Comparison of ENCODE assay signal across 25 cellular contexts in genomic region chr7:4097001-4097609, GRCh38.
"Had no signal": no experiment of that assay in that cellular context is flagged by ENCODE, and none has a peak within 500 bp of the region (broad histone marks: within the 10 kb centered on the region; RNA-seq: fewer than 3 reads in every experiment).

No MANE protein-coding gene starts in this region.

- FAIRE-seq: colon had no signal

- ATAC-seq: gastroesophageal sphincter; natural killer cell; SK-N-SH treated with all-trans-retinoic acid at 6 μM for 48 hours; stimulated activated naive B cell treated with anti-CD40 and anti-IgM and Interleukin-4, amounts not matched to agents 10 μg/mL and 1 μg/mL and 100 μg/mL, for 72 hours had no signal

- DNase-seq: activated CD4-positive, alpha-beta memory T cell treated with anti-CD3 and anti-CD28 coated beads for 36 hours; activated CD4-positive, alpha-beta T cell treated with anti-CD3 and anti-CD28 coated beads for 1 hour; activated gamma-delta T cell; activated naive CD4-positive, alpha-beta T cell treated with anti-CD3 and anti-CD28 coated beads, Interleukin-2, amount 50 U/mL, for 16 hours; brain microvascular endothelial cell; esophagus squamous epithelium; hypothalamus; left ventricle myocardium inferior; mammary epithelial cell; natural killer cell; retina; sigmoid colon; stimulated activated CD4-positive, alpha-beta T cell treated with anti-CD3 and anti-CD28 coated beads, Interleukin-2, amount 100 ng/mL, for 48 hours; stimulated activated CD8-positive, alpha-beta memory T cell treated with anti-CD3 and anti-CD28 coated beads, Interleukin-4, amount 100 ng/mL, for 48 hours; stimulated activated naive B cell treated with anti-CD40 and anti-IgM and Interleukin-4, amounts not matched to agents 10 μg/mL and 1 μg/mL and 100 μg/mL, for 72 hours; transverse colon had no signal

- H3K4me1 Mint-ChIP-seq: stimulated activated naive B cell treated with anti-CD40 and anti-IgM and Interleukin-4, amounts not matched to agents 10 μg/mL and 1 μg/mL and 100 μg/mL, for 72 hours had no signal

- H3K4me1 ChIP-seq: ascending aorta, gastroesophageal sphincter, left ventricle myocardium inferior, sigmoid colon had no signal

- H3K4me3 ChIP-seq: ascending aorta, dorsolateral prefrontal cortex, esophagus squamous epithelium, gastroesophageal sphincter, left ventricle myocardium inferior, sigmoid colon, smooth muscle cell, transverse colon had no signal

- H3K4me3 Mint-ChIP-seq: activated CD4-positive, alpha-beta memory T cell treated with anti-CD3 and anti-CD28 coated beads for 36 hours; mesothelial cell of epicardium; natural killer cell; stimulated activated naive B cell treated with anti-CD40 and anti-IgM and Interleukin-4, amounts not matched to agents 10 μg/mL and 1 μg/mL and 100 μg/mL, for 72 hours had no signal

- H3K9me3 Mint-ChIP-seq: activated CD4-positive, alpha-beta memory T cell treated with anti-CD3 and anti-CD28 coated beads for 36 hours; mesothelial cell of epicardium; natural killer cell; stimulated activated naive B cell treated with anti-CD40 and anti-IgM and Interleukin-4, amounts not matched to agents 10 μg/mL and 1 μg/mL and 100 μg/mL, for 72 hours had no signal

- H3K27me3 ChIP-seq: ascending aorta, brain microvascular endothelial cell, dorsolateral prefrontal cortex, gastroesophageal sphincter, sigmoid colon had no signal

- H3K27ac Mint-ChIP-seq: activated CD4-positive, alpha-beta memory T cell treated with anti-CD3 and anti-CD28 coated beads for 36 hours; mesothelial cell of epicardium; natural killer cell; progenitor cell of endocrine pancreas; stimulated activated naive B cell treated with anti-CD40 and anti-IgM and Interleukin-4, amounts not matched to agents 10 μg/mL and 1 μg/mL and 100 μg/mL, for 72 hours had no signal

- H3K27ac ChIP-seq: ascending aorta, brain microvascular endothelial cell, dorsolateral prefrontal cortex, esophagus squamous epithelium, gastroesophageal sphincter, left ventricle myocardium inferior, sigmoid colon, transverse colon, VCaP had no signal

- H3K9me3 ChIP-seq: ascending aorta, esophagus squamous epithelium, gastroesophageal sphincter, left ventricle myocardium inferior, sigmoid colon, transverse colon had no signal

- H3K36me3 Mint-ChIP-seq: activated CD4-positive, alpha-beta memory T cell treated with anti-CD3 and anti-CD28 coated beads for 36 hours; mesothelial cell of epicardium; natural killer cell; stimulated activated naive B cell treated with anti-CD40 and anti-IgM and Interleukin-4, amounts not matched to agents 10 μg/mL and 1 μg/mL and 100 μg/mL, for 72 hours had no signal

- H3K4me2 ChIP-seq: smooth muscle cell had no signal

- H3K36me3 ChIP-seq: ascending aorta, brain microvascular endothelial cell, esophagus squamous epithelium, gastroesophageal sphincter, left ventricle myocardium inferior, sigmoid colon, transverse colon had no signal

- H3K27me3 Mint-ChIP-seq: progenitor cell of endocrine pancreas had no signal
